21 cellular contexts compared by ENCODE assay signal in the genomic region with DNA sequence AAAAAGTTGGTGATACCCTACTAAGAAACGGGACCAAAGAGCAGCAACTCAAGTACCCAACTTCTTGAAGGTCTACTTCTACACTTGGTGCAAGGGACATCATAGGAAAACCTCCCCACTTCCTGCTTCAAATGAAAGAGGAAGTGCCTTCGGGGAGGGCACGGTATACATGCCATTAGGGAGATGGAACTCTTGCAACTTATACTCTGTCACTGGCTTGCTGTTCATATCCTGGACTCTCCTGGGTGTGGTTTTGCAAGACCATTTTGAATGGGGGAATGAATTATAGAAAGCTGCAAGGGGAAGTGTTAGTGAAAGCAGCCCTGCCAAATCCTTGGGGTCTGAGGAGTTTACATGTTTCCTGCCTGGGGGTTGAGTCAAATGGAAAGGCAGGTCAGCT. TPM values are rescaled to one million over a fixed set of nuclear protein-coding genes. Genes with fewer than 3 reads are reported as not detected.
DNase-seq lines count a peak whose midpoint lies in the region; ATAC-seq, FAIRE-seq and TF ChIP-seq lines count a peak whose summit lies in the region.
"Had no signal": no experiment of that assay in that cellular context is flagged by ENCODE, and none has a peak within 500 bp of the region (broad histone marks: within the 10 kb centered on the region; RNA-seq: fewer than 3 reads in every experiment).

No MANE protein-coding gene starts in this region.

- no peaks in the 10 kb centered on the region for H3K36me3 ChIP-seq in naive thymus-derived CD4-positive, alpha-beta T cell (ENCODE audit: control insufficient read depth in 2 of 3, insufficient read depth in 3 of 3, low read length in 3 of 3)
- H3K36me3 ChIP-seq in osteoblast (ENCODE audit: insufficient read depth, low read length), result no peaks in the 10 kb centered on the region
- H3K36me3 ChIP-seq: left ventricle myocardium inferior, neutrophil, right atrium auricular region had no signal

- in situ Hi-C loops in KBM-7 (cut with MboI; ENCODE audit: low pct_unique_long_range_greater_than_20kb, low sequenced_read_pairs), result no loop called here

- no peaks in the 10 kb centered on the region for H4K20me1 ChIP-seq in osteoblast (ENCODE audit: insufficient read depth, low read length)

- no peaks in the 10 kb centered on the region for H3K9me3 ChIP-seq in naive thymus-derived CD4-positive, alpha-beta T cell (ENCODE audit: control insufficient read depth in 2 of 3, low read length in 3 of 3)
- H3K9me3 ChIP-seq in osteoblast (ENCODE audit: low read depth, low read length), result no peaks in the 10 kb centered on the region
- H3K9me3 ChIP-seq: left ventricle myocardium inferior, neutrophil, right atrium auricular region had no signal

- H3K4me3 Mint-ChIP-seq in naive thymus-derived CD4-positive, alpha-beta T cell, result no peak overlapping the region
- H3K4me3 Mint-ChIP-seq: activated B cell treated with CpG ODN at 0.5 μM for 24 hours; stimulated activated effector memory CD8-positive, alpha-beta T cell treated with anti-CD3 and anti-CD28 coated beads, Interleukin-12 subunit alpha, Interleukin-12 subunit beta, amount 100 ng/mL, for 72 hours; T-helper 1 cell treated with Interleukin-12 subunit alpha and Interleukin-12 subunit beta and Interleukin-4 antibody, amounts not matched to agents 30 μg/mL and 1 μg/mL, for 36 hours had no signal

- no peak overlapping the region for H3K4me3 ChIP-seq in naive thymus-derived CD4-positive, alpha-beta T cell (ENCODE audit: low read length)
- no peak overlapping the region for H3K4me3 ChIP-seq in osteoblast (ENCODE audit: insufficient read depth, low read length)
- H3K4me3 ChIP-seq: left ventricle myocardium inferior, right atrium auricular region had no signal

- H3K27ac ChIP-seq in naive thymus-derived CD4-positive, alpha-beta T cell (ENCODE audit: low read depth, low read length), result no peak overlapping the region
- no peak overlapping the region for H3K27ac ChIP-seq in osteoblast (ENCODE audit: low read depth, low read length)
- H3K27ac ChIP-seq: left ventricle myocardium inferior, neutrophil, right atrium auricular region had no signal

- peaks cover 0 to 9% (median 2%) of the 10 kb centered on the region in 11 donors for H3K9me3 Mint-ChIP-seq in naive thymus-derived CD4-positive, alpha-beta T cell
- H3K9me3 Mint-ChIP-seq: activated B cell treated with CpG ODN at 0.5 μM for 24 hours; stimulated activated effector memory CD8-positive, alpha-beta T cell treated with anti-CD3 and anti-CD28 coated beads, Interleukin-12 subunit alpha, Interleukin-12 subunit beta, amount 100 ng/mL, for 72 hours had no signal

- H3K36me3 Mint-ChIP-seq in naive thymus-derived CD4-positive, alpha-beta T cell, result peaks cover 0 to 7% (median 0%) of the 10 kb centered on the region in 5 donors
- H3K36me3 Mint-ChIP-seq: stimulated activated effector memory CD8-positive, alpha-beta T cell treated with anti-CD3 and anti-CD28 coated beads, Interleukin-12 subunit alpha, Interleukin-12 subunit beta, amount 100 ng/mL, for 72 hours had no signal

- DNase-seq in GM12892 (ENCODE audit: insufficient read length) (no peak), KBM-7 (peak; percentile 95), OCI-M1 (lab: John Stamatoyannopoulos, UW) (peak; percentile 38), osteoblast (ENCODE audit: insufficient read length, low spot score, missing footprints) (no peak)
- peak in 1 of 9 donors; percentile 4 for DNase-seq in naive thymus-derived CD4-positive, alpha-beta T cell
- no peak for DNase-seq in activated CD4-positive, CD25-positive, alpha-beta regulatory T cell (lab: John Stamatoyannopoulos, UW)
- no peak for DNase-seq in activated CD8-positive, alpha-beta memory T cell treated with anti-CD3 and anti-CD28 coated beads, Interleukin-2, amount 50 U/mL, for 4 hours
- DNase-seq: activated B cell treated with CpG ODN at 0.5 μM for 24 hours; amniotic stem cell; central memory CD4-positive, alpha-beta T cell; effector CD4-positive, alpha-beta T cell; H7; left ventricle myocardium inferior; NCI-H146; NCI-H226 had no signal

- peaks cover 0 to 4% (median 0%) of the 10 kb centered on the region in 5 donors for H3K27me3 Mint-ChIP-seq in naive thymus-derived CD4-positive, alpha-beta T cell

- POLR2A ChIA-PET in naive thymus-derived CD4-positive, alpha-beta T cell (lab: Charles Lee), result no interaction called here

- TF ChIP-seq CTCF in osteoblast (IDR thresholded peaks at IDR 0.05; ENCODE audit: extremely low read depth, low read depth, low read length), result no peak

- CTCF ChIA-PET in naive thymus-derived CD4-positive, alpha-beta T cell (lab: Charles Lee), result no interaction called here

- H3K4me2 ChIP-seq in osteoblast (ENCODE audit: insufficient read depth, low read length), result no peak overlapping the region

- FAIRE-seq in GM12892 (lab: Jason Lieb, UNC), result peak; percentile 76

- H3K4me1 ChIP-seq in naive thymus-derived CD4-positive, alpha-beta T cell (ENCODE audit: control insufficient read depth in 2 of 2, insufficient read depth in 2 of 2, low read length in 2 of 2), result no peaks in the 10 kb centered on the region
- H3K4me1 ChIP-seq in osteoblast (ENCODE audit: insufficient read depth, low read length), result peaks cover 9% of the 10 kb centered on the region

- intact Hi-C loops in naive thymus-derived CD4-positive, alpha-beta T cell (cut with micrococcal nuclease), result no loop called here

- peaks cover 0 to 8% (median 7%) of the 10 kb centered on the region in 7 donors for H3K4me1 Mint-ChIP-seq in naive thymus-derived CD4-positive, alpha-beta T cell
- H3K4me1 Mint-ChIP-seq: stimulated activated effector memory CD8-positive, alpha-beta T cell treated with anti-CD3 and anti-CD28 coated beads, Interleukin-12 subunit alpha, Interleukin-12 subunit beta, amount 100 ng/mL, for 72 hours had no signal

- peak; percentile 70 for ATAC-seq in naive thymus-derived CD4-positive, alpha-beta T cell
- no peak for ATAC-seq in HG02678 (IDR thresholded peaks at IDR 0.05; ENCODE audit: unreplicated experiment)
- ATAC-seq: Right ventricle myocardium inferior; stimulated activated effector memory CD8-positive, alpha-beta T cell treated with anti-CD3 and anti-CD28 coated beads, Interleukin-12 subunit alpha, Interleukin-12 subunit beta, amount 100 ng/mL, for 72 hours had no signal

- H3K27ac Mint-ChIP-seq in naive thymus-derived CD4-positive, alpha-beta T cell, result no peak overlapping the region
- H3K27ac Mint-ChIP-seq: activated B cell treated with CpG ODN at 0.5 μM for 24 hours; stimulated activated effector memory CD8-positive, alpha-beta T cell treated with anti-CD3 and anti-CD28 coated beads, Interleukin-12 subunit alpha, Interleukin-12 subunit beta, amount 100 ng/mL, for 72 hours; T-helper 1 cell treated with Interleukin-12 subunit alpha and Interleukin-12 subunit beta and Interleukin-4 antibody, amounts not matched to agents 30 μg/mL and 1 μg/mL, for 36 hours had no signal

- no peak for TF ChIP-seq POLR2A in GM12892 (IDR thresholded peaks at IDR 0.05; ENCODE audit: low read depth, low read length)

- no peak overlapping the region for H2AFZ ChIP-seq in osteoblast (ENCODE audit: low read length)

- no peaks in the 10 kb centered on the region for H3K27me3 ChIP-seq in naive thymus-derived CD4-positive, alpha-beta T cell (ENCODE audit: control insufficient read depth in 2 of 2, insufficient read depth in 2 of 2, low read length in 2 of 2)
- no peaks in the 10 kb centered on the region for H3K27me3 ChIP-seq in osteoblast (ENCODE audit: insufficient read depth, low read length)
- H3K27me3 ChIP-seq: neutrophil, right atrium auricular region had no signal

- no peaks in the 10 kb centered on the region for H3K79me2 ChIP-seq in osteoblast (ENCODE audit: insufficient read depth, low read length)

RNA-seq across cellular contexts. Expression of gene CSNK2A3, which starts 41.9 kb away (rescaled TPM):
- polyA plus RNA-seq in GM12892 (2012; ENCODE audit: missing spikeins), result 2.7 TPM
- total RNA-seq in naive thymus-derived CD4-positive, alpha-beta T cell, result 1 to 10 TPM in 1 of 5 experiments, under 1 TPM in 4; 0.49 to 1.0 (median 0.66) TPM
- polyA plus RNA-seq in naive thymus-derived CD4-positive, alpha-beta T cell, result 1 to 10 TPM in 1 of 2 donors, under 1 TPM in 1; 0.46 to 1.6 TPM
- total RNA-seq in osteoblast, result 2.1 and 2.2 TPM in 2 replicates

Comparison
In these comparisons a context has a peak if more than half of its experiments do, and no peak if none do; other contexts are left out.
1. DNase-seq: peak in KBM-7 (single experiment) and OCI-M1 (single experiment); none in GM12892 (single experiment), activated CD4-positive, CD25-positive, alpha-beta regulatory T cell (0 of 4), activated CD8-positive, alpha-beta memory T cell treated with anti-CD3 and anti-CD28 coated beads, Interleukin-2, amount 50 U/mL, for 4 hours (single experiment) and osteoblast (single experiment).